In the genomic region with DNA sequence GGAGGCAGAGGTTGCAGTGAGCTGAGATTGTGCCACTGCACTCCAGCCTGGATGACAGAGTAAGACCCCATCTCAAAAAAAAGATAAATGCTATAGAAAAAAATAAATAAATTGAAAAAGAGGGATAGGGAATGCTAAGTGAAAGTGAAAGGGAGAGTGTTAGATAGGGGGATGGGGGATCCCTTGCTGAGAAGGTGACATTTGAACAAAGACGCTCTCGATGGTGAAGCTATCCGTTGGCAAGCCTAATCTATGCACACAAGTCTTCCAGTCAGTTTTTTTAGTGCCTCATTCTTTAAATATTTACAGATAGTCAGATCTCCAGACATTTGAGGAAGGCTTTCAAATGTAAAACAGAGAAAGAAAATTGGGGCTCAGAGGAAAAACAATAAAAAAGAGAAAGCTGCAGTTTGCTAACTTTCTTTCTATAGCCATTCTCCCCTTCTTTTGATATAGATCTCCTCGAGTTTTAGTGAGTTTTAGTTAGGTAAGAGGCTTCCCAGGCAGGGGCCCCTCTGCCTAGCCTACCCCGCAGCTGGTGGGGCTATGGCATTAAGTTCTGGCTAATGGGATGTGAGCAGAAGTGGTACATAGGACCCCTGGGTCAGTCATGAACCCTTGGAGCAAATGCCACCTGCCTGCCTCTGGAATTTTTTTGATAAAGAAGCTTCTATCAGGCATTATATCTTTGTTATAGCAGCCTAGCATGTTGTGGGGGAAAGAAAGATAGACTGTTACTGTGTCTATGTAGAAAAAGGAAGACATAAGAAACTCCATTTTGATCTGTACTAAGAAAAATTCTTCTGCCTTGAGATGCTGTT, we compare ENCODE assay signal across 1 cellular context.
TF ChIP-seq lines count a peak whose summit lies in the region.

No MANE protein-coding gene starts in this region.

TF ChIP-seq in GM12878, 131 proteins besides CTCF, POLR2A, EP300 and RAD21:
- TF ChIP-seq, protein P1, sequence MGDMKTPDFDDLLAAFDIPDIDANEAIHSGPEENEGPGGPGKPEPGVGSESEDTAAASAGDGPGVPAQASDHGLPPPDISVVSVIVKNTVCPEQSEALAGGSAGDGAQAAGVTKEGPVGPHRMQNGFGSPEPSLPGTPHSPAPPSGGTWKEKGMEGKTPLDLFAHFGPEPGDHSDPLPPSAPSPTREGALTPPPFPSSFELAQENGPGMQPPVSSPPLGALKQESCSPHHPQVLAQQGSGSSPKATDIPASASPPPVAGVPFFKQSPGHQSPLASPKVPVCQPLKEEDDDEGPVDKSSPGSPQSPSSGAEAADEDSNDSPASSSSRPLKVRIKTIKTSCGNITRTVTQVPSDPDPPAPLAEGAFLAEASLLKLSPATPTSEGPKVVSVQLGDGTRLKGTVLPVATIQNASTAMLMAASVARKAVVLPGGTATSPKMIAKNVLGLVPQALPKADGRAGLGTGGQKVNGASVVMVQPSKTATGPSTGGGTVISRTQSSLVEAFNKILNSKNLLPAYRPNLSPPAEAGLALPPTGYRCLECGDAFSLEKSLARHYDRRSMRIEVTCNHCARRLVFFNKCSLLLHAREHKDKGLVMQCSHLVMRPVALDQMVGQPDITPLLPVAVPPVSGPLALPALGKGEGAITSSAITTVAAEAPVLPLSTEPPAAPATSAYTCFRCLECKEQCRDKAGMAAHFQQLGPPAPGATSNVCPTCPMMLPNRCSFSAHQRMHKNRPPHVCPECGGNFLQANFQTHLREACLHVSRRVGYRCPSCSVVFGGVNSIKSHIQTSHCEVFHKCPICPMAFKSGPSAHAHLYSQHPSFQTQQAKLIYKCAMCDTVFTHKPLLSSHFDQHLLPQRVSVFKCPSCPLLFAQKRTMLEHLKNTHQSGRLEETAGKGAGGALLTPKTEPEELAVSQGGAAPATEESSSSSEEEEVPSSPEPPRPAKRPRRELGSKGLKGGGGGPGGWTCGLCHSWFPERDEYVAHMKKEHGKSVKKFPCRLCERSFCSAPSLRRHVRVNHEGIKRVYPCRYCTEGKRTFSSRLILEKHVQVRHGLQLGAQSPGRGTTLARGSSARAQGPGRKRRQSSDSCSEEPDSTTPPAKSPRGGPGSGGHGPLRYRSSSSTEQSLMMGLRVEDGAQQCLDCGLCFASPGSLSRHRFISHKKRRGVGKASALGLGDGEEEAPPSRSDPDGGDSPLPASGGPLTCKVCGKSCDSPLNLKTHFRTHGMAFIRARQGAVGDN (IDR thresholded peaks at IDR 0.05) = peak; percentile 87
- no peak for TF ChIP-seq ZNF622 (IDR thresholded peaks at IDR 0.05)
- TF ChIP-seq, protein P2, sequence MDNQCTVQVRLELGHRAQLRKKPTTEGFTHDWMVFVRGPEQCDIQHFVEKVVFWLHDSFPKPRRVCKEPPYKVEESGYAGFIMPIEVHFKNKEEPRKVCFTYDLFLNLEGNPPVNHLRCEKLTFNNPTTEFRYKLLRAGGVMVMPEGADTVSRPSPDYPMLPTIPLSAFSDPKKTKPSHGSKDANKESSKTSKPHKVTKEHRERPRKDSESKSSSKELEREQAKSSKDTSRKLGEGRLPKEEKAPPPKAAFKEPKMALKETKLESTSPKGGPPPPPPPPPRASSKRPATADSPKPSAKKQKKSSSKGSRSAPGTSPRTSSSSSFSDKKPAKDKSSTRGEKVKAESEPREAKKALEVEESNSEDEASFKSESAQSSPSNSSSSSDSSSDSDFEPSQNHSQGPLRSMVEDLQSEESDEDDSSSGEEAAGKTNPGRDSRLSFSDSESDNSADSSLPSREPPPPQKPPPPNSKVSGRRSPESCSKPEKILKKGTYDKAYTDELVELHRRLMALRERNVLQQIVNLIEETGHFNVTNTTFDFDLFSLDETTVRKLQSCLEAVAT (IDR thresholded peaks at IDR 0.05) = 0 out of 2 replicates have a peak, but pooled peaks have one; percentile 61
- TF ChIP-seq, protein P3, sequence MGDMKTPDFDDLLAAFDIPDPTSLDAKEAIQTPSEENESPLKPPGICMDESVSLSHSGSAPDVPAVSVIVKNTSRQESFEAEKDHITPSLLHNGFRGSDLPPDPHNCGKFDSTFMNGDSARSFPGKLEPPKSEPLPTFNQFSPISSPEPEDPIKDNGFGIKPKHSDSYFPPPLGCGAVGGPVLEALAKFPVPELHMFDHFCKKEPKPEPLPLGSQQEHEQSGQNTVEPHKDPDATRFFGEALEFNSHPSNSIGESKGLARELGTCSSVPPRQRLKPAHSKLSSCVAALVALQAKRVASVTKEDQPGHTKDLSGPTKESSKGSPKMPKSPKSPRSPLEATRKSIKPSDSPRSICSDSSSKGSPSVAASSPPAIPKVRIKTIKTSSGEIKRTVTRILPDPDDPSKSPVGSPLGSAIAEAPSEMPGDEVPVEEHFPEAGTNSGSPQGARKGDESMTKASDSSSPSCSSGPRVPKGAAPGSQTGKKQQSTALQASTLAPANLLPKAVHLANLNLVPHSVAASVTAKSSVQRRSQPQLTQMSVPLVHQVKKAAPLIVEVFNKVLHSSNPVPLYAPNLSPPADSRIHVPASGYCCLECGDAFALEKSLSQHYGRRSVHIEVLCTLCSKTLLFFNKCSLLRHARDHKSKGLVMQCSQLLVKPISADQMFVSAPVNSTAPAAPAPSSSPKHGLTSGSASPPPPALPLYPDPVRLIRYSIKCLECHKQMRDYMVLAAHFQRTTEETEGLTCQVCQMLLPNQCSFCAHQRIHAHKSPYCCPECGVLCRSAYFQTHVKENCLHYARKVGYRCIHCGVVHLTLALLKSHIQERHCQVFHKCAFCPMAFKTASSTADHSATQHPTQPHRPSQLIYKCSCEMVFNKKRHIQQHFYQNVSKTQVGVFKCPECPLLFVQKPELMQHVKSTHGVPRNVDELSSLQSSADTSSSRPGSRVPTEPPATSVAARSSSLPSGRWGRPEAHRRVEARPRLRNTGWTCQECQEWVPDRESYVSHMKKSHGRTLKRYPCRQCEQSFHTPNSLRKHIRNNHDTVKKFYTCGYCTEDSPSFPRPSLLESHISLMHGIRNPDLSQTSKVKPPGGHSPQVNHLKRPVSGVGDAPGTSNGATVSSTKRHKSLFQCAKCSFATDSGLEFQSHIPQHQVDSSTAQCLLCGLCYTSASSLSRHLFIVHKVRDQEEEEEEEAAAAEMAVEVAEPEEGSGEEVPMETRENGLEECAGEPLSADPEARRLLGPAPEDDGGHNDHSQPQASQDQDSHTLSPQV (IDR thresholded peaks at IDR 0.05) = peak; percentile 94
